1 cellular context compared by ENCODE assay signal in genomic region chr5:103369125-103370120, GRCh38.
TF ChIP-seq lines count a peak whose summit lies in the region.

No MANE protein-coding gene starts in this region.

TF ChIP-seq in WTC11, 78 proteins besides CTCF, POLR2A, EP300 and RAD21 (continued from another document):
- TF ChIP-seq, protein P1, sequence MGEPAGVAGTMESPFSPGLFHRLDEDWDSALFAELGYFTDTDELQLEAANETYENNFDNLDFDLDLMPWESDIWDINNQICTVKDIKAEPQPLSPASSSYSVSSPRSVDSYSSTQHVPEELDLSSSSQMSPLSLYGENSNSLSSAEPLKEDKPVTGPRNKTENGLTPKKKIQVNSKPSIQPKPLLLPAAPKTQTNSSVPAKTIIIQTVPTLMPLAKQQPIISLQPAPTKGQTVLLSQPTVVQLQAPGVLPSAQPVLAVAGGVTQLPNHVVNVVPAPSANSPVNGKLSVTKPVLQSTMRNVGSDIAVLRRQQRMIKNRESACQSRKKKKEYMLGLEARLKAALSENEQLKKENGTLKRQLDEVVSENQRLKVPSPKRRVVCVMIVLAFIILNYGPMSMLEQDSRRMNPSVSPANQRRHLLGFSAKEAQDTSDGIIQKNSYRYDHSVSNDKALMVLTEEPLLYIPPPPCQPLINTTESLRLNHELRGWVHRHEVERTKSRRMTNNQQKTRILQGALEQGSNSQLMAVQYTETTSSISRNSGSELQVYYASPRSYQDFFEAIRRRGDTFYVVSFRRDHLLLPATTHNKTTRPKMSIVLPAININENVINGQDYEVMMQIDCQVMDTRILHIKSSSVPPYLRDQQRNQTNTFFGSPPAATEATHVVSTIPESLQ (CRISPR knock-in tag; IDR thresholded peaks at IDR 0.05), result no peak
- TF ChIP-seq ZNF416 (CRISPR knock-in tag; IDR thresholded peaks at IDR 0.05) (no peak), ATF1 (CRISPR knock-in tag; IDR thresholded peaks at IDR 0.05) (no peak)
